1 cellular context compared by ENCODE assay signal in the genomic region with DNA sequence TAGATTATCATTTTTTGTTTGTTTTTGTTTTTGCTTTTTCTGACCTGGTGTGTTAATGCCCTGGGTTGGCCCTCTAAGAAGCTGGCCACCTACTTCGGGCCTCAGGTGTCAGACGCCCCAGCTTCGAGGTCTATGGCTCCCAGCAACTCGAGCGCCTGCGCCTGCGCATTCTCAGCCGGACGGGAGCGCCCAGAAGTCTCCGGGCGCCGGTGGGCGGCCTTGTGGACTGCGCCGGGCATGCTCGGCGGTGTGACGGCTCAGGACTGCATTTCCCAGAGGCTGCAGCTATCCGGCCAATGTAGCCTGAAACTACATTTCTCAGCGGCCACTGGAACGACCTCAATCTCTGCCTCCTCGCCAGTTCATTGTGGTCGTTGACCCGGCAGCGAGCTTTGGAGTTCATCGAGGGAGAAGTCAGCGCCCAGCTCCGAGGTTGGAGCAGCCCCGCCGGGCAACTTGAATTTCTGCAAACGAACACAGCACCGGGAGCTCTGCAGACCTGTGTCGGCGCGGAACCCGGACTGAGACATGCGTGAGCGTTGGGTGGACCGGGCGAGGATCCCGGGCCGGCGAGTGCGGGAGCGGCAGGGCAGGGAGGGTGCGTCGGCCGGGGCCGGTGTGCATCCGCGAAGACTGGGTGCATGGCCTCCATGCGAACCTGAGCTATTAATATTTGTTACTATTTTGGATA.
TF ChIP-seq lines count a peak whose summit lies in the region.

Gene ZNF30 (plus strand): TSS at position 219 of the 691 bp plus-strand sequence. CDS start 3,045 bp downstream, outside the sequence.

TF ChIP-seq in HEK293, 187 proteins besides CTCF, POLR2A, EP300 and RAD21 (continued from another document):
- TF ChIP-seq, protein P1, sequence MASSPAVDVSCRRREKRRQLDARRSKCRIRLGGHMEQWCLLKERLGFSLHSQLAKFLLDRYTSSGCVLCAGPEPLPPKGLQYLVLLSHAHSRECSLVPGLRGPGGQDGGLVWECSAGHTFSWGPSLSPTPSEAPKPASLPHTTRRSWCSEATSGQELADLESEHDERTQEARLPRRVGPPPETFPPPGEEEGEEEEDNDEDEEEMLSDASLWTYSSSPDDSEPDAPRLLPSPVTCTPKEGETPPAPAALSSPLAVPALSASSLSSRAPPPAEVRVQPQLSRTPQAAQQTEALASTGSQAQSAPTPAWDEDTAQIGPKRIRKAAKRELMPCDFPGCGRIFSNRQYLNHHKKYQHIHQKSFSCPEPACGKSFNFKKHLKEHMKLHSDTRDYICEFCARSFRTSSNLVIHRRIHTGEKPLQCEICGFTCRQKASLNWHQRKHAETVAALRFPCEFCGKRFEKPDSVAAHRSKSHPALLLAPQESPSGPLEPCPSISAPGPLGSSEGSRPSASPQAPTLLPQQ (tag by site-specific recombination; IDR thresholded peaks at IDR 0.05), result peak; percentile 87; the same call in 1 of the 2 replicates
- peak; percentile 34; the same call in 1 of the 2 replicates for TF ChIP-seq ZBTB44 (tag by site-specific recombination; IDR thresholded peaks at IDR 0.05)
